Comparison of ENCODE assay signal across 22 cellular contexts in genomic region chr4:40150932-40151331, GRCh38. TPM values are rescaled to one million over a fixed set of nuclear protein-coding genes. Genes with fewer than 3 reads are reported as not detected.
DNase-seq lines count a peak whose midpoint lies in the region; ATAC-seq and TF ChIP-seq lines count a peak whose summit lies in the region.
"Had no signal": no experiment of that assay in that cellular context is flagged by ENCODE, and none has a peak within 500 bp of the region (broad histone marks: within the 10 kb centered on the region; RNA-seq: fewer than 3 reads in every experiment).

No MANE protein-coding gene starts in this region.

- CTCF ChIA-PET in CD8-positive, alpha-beta T cell (lab: Charles Lee) = interaction anchor here (0.7 to 5.6 kb wide), 15 partner anchors 8 to 400 kb away, joined by 3 to 72 read pairs (median 5); partner anchors contain the start of gene RHOH

- DNase-seq in CD8-positive, alpha-beta T cell = no peak
- DNase-seq in endodermal cell (no peak), renal cortical epithelial cell (ENCODE audit: low read depth) (peak; percentile 3), HT-29 (ENCODE audit: low spot score) (no peak), HuH-7.5 (ENCODE audit: low spot score) (no peak), NCI-H82 treated with DMSO at 0.1 percent for 48 hours (lab: John Stamatoyannopoulos, UW; ENCODE audit: unreplicated experiment) (no peak)
- DNase-seq: activated CD4-positive, alpha-beta T cell treated with anti-CD3 and anti-CD28 coated beads, Interleukin-2, amount 50 U/mL, for 1 hour; activated CD8-positive, alpha-beta memory T cell treated with anti-CD3 and anti-CD28 coated beads, Interleukin-2, amount 50 U/mL, for 48 hours; colonic mucosa; DMS79; left cardiac atrium; NCI-H1417; NCI-H2081 treated with DMSO at 0.1 percent for 48 hours; ovary; right cardiac atrium; stimulated activated CD4-positive, alpha-beta T cell treated with anti-CD3 and anti-CD28 coated beads, Interleukin-12 subunit alpha, Interleukin-12 subunit beta, amount 100 ng/mL, for 4 hours; WERI-Rb-1 had no signal

- peaks cover 14% of the 10 kb centered on the region for H3K36me3 Mint-ChIP-seq in CD8-positive, alpha-beta T cell
- peaks cover 57% of the 10 kb centered on the region for H3K36me3 Mint-ChIP-seq in endodermal cell (ENCODE audit: low read depth)

- TF ChIP-seq CTCF in CD8-positive, alpha-beta T cell (IDR thresholded peaks at IDR 0.05) = no peak
- no peak for TF ChIP-seq CTCF in endodermal cell (conservative IDR thresholded peaks at IDR 0.05)

- POLR2A ChIA-PET in CD8-positive, alpha-beta T cell (lab: Charles Lee) = interaction anchor here (1.1 to 2.2 kb wide), 7 partner anchors 40 to 159 kb away, joined by 3 to 9 read pairs (median 6); partner anchors contain the start of gene N4BP2

- no peak overlapping the region for H3K27ac ChIP-seq in CD8-positive, alpha-beta T cell (ENCODE audit: low read depth, low read length)
- peak overlapping the region; percentile 67 for H3K27ac ChIP-seq in KOPT-K1 (ENCODE audit: low read depth, low read length, poor library complexity, severe bottlenecking)
- no peak overlapping the region for H3K27ac ChIP-seq in endodermal cell (ENCODE audit: low read depth, low read length)
- H3K27ac ChIP-seq: colonic mucosa, ovary, WERI-Rb-1 had no signal

- no peak for ATAC-seq in CD8-positive, alpha-beta T cell
- ATAC-seq: GM23338, left cardiac atrium, right cardiac atrium had no signal

- H3K9ac ChIP-seq in endodermal cell (ENCODE audit: extremely low read depth, low read length, poor library complexity, severe bottlenecking) = no peak overlapping the region

- no peak overlapping the region for H3K4me3 Mint-ChIP-seq in CD8-positive, alpha-beta T cell
- no peak overlapping the region for H3K4me3 Mint-ChIP-seq in endodermal cell
- H3K4me3 Mint-ChIP-seq: GM23338 had no signal

- H3K27ac Mint-ChIP-seq in CD8-positive, alpha-beta T cell = peak overlapping the region; percentile 67
- H3K27ac Mint-ChIP-seq in endodermal cell = no peak overlapping the region
- H3K27ac Mint-ChIP-seq: GM23338 had no signal

- peaks cover 36% of the 10 kb centered on the region for H3K4me1 ChIP-seq in CD8-positive, alpha-beta T cell (ENCODE audit: insufficient read depth, low read length)
- H3K4me1 ChIP-seq in endodermal cell (ENCODE audit: control insufficient read depth, insufficient read depth, low read length) = no peaks in the 10 kb centered on the region
- H3K4me1 ChIP-seq: colonic mucosa had no signal

- no peak overlapping the region for H3K4me3 ChIP-seq in CD8-positive, alpha-beta T cell (ENCODE audit: low read depth, low read length)
- peak overlapping the region; percentile 46 for H3K4me3 ChIP-seq in endodermal cell (ENCODE audit: low read length)
- H3K4me3 ChIP-seq: colonic mucosa, GM23338, ovary had no signal

- H3K36me3 ChIP-seq in CD8-positive, alpha-beta T cell (ENCODE audit: insufficient read depth, low read length) = no peaks in the 10 kb centered on the region
- H3K36me3 ChIP-seq in KOPT-K1 (ENCODE audit: insufficient read depth, low read length) (peaks cover 17% of the 10 kb centered on the region; the same call in 1 of the 2 replicates), endodermal cell (ENCODE audit: control insufficient read depth, insufficient read depth, low read length) (peaks cover 70% of the 10 kb centered on the region)
- H3K36me3 ChIP-seq: colonic mucosa, ovary had no signal

- no peaks in the 10 kb centered on the region for H3K27me3 Mint-ChIP-seq in CD8-positive, alpha-beta T cell (ENCODE audit: low read depth)
- no peaks in the 10 kb centered on the region for H3K27me3 Mint-ChIP-seq in endodermal cell (ENCODE audit: insufficient read depth)

- H3K4me1 Mint-ChIP-seq in CD8-positive, alpha-beta T cell (ENCODE audit: low read depth) = peaks cover 35% of the 10 kb centered on the region
- H3K4me1 Mint-ChIP-seq in endodermal cell = no peaks in the 10 kb centered on the region
- H3K4me1 Mint-ChIP-seq: GM23338 had no signal

- no peaks in the 10 kb centered on the region for H3K9me3 ChIP-seq in CD8-positive, alpha-beta T cell (ENCODE audit: low read length)
- H3K9me3 ChIP-seq in KOPT-K1 (ENCODE audit: insufficient read depth, low read length, poor library complexity, severe bottlenecking) (no peaks in the 10 kb centered on the region), endodermal cell (ENCODE audit: control insufficient read depth, low read length) (peaks cover 35% of the 10 kb centered on the region)
- H3K9me3 ChIP-seq: colonic mucosa, ovary had no signal

- H3K9me3 Mint-ChIP-seq in CD8-positive, alpha-beta T cell = peaks cover 3% of the 10 kb centered on the region
- H3K9me3 Mint-ChIP-seq in endodermal cell = peaks cover 37% of the 10 kb centered on the region

- WGBS in endodermal cell (ENCODE audit: insufficient coverage in 1 of 2, insufficient read length in 1 of 2), 2 experiments = 90 to 100% methylated on average over 1 to 3 of the region's 3 CpGs

- no peaks in the 10 kb centered on the region for H3K27me3 ChIP-seq in CD8-positive, alpha-beta T cell (ENCODE audit: insufficient read depth, low read length)
- H3K27me3 ChIP-seq in endodermal cell (ENCODE audit: control insufficient read depth, insufficient read depth, low read length, poor library complexity, severe bottlenecking) = no peaks in the 10 kb centered on the region
- H3K27me3 ChIP-seq: colonic mucosa, ovary had no signal

- intact Hi-C loops in CD8-positive, alpha-beta T cell (cut with DNase I, micrococcal nuclease) = loop anchor here (1.0 to 5.0 kb wide), 13 partner anchors 46 to 691 kb away; partner anchors contain the start of genes N4BP2 (in 1 of the 2) and RHOH (in 1 of the 2)

RNA-seq across cellular contexts. Expression of gene RHOH, which starts 45.9 kb away (rescaled TPM):
- total RNA-seq in CD8-positive, alpha-beta T cell = 100 to 1,000 TPM; 533 to 539 TPM
- total RNA-seq in endodermal cell (1 to 10 TPM; 2.9 to 9.4 TPM), renal cortical epithelial cell (not detected in 2 replicates)
- polyA plus RNA-seq in endodermal cell (2013, experiment 1 of 2) = 0.36 TPM
- polyA plus RNA-seq in endodermal cell (2013, experiment 2 of 2) = 0.54 TPM
- not detected in 2 replicates for total RNA-seq in HT-29 (2014; rRNA removed; shearing (Covaris generic))
- total RNA-seq: fibroblast of lung, MCF 10A, RPMI7951 had no signal
- polyA plus RNA-seq: fibroblast of lung had no signal

Comparison
In these comparisons a context has a peak if more than half of its experiments do, and no peak if none do; other contexts are left out.
1. RNA of gene RHOH, which starts 45.9 kb away (total RNA-seq): 533 to 539 TPM in CD8-positive, alpha-beta T cell; 2.9 to 9.4 TPM in endodermal cell, not detected in renal cortical epithelial cell and not detected in HT-29; every median in the first group is over 10 times any median in the second.